Comparison of ENCODE assay signal across 8 cellular contexts in genomic region chr18:49238433-49239042, GRCh38.
DNase-seq lines count a peak whose midpoint lies in the region; TF ChIP-seq lines count a peak whose summit lies in the region.

No MANE protein-coding gene starts in this region.

- no peak for DNase-seq in AG09309 (ENCODE audit: low read depth)
- DNase-seq in RWPE1 (ENCODE audit: low spot score) = no peak
- peak; percentile 17 for DNase-seq in foreskin melanocyte
- DNase-seq in NCI-H1105 treated with DMSO at 0.1 percent for 48 hours (lab: John Stamatoyannopoulos, UW) = no peak
- DNase-seq in activated CD8-positive, alpha-beta memory T cell treated with anti-CD3 and anti-CD28 coated beads for 24 hours = no peak
- no peak for DNase-seq in stimulated activated CD4-positive, alpha-beta T cell treated with anti-CD3 and anti-CD28 coated beads, Interleukin-15, amount 100 ng/mL, for 24 hours
- DNase-seq in T1000 (lab: John Stamatoyannopoulos, UW) = no peak

- TF ChIP-seq CTCF in AG09309 (IDR thresholded peaks at IDR 0.05; ENCODE audit: control insufficient read depth, insufficient read depth, low read depth, low read length, missing control alignments) (peak; percentile 54), GM12875 (IDR thresholded peaks at IDR 0.05; ENCODE audit: borderline replicate concordance, insufficient read depth, low read depth, low read length) (peak; percentile 18; the same call in 1 of the 2 replicates), RWPE1 (conservative IDR thresholded peaks at IDR 0.05; ENCODE audit: low read depth) (peak; percentile 48)

- CTCF ChIA-PET in RWPE1 (lab: Yijun Ruan, JAX) = interaction anchor here (0.5 to 0.9 kb wide), 2 partner anchors 11 to 30 kb away, joined by 3 to 4 read pairs; no protein-coding TSS in a partner anchor

- POLR2A ChIA-PET in RWPE1 (lab: Yijun Ruan, JAX; ENCODE audit: low non-redundant PET) = no interaction called here

- H3K4me3 ChIP-seq in AG09309 (ENCODE audit: control insufficient read depth, low read depth, low read length) (no peak overlapping the region), GM12875 (ENCODE audit: low read depth, low read length) (no peak overlapping the region)

- no peak overlapping the region for H3K27ac ChIP-seq in RWPE1
